Comparison of ENCODE assay signal across 1 cellular context in genomic region chr18:76494541-76495403, GRCh38.
A peak's percentile ranks its signal among the peaks of the same experiment; 100 is the strongest.
TF ChIP-seq lines count a peak whose summit lies in the region.

Gene ZNF516 (minus strand): TSS chr18:76495242. CDS start chr18:76443054, 52,188 bp downstream.

TF ChIP-seq in HEK293, 187 proteins besides CTCF, POLR2A, EP300 and RAD21 (continued from another document):
- TF ChIP-seq PATZ1 (tag by site-specific recombination; IDR thresholded peaks at IDR 0.05) (0 out of 2 replicates have a peak, but pooled peaks have one; percentile 33), ZNF544 (tag by site-specific recombination; IDR thresholded peaks at IDR 0.05) (no peak), ZNF248 (tag by site-specific recombination; IDR thresholded peaks at IDR 0.05) (no peak), ZNF335 (tag by site-specific recombination; conservative IDR thresholded peaks at IDR 0.05) (peak; percentile 49; the same call in 1 of the 2 replicates), ZFP69B (tag by site-specific recombination; IDR thresholded peaks at IDR 0.05) (no peak), GLIS1 (tag by site-specific recombination; IDR thresholded peaks at IDR 0.05) (peak; percentile 64), ZNF121 (tag by site-specific recombination; IDR thresholded peaks at IDR 0.05) (no peak), GLIS2 (tag by site-specific recombination; IDR thresholded peaks at IDR 0.05) (peak; percentile 55; the same call in 1 of the 2 replicates), ZBTB8A (tag by site-specific recombination; IDR thresholded peaks at IDR 0.05) (0 out of 2 replicates have a peak, but pooled peaks have one; percentile 43), ZBTB11 (tag by site-specific recombination; conservative IDR thresholded peaks at IDR 0.05; ENCODE audit: low read depth) (no peak), ZNF561 (tag by site-specific recombination; IDR thresholded peaks at IDR 0.05; ENCODE audit: borderline replicate concordance) (no peak), PRDM4 (tag by site-specific recombination; IDR thresholded peaks at IDR 0.05) (no peak), PRDM6 (tag by site-specific recombination; IDR thresholded peaks at IDR 0.05) (no peak), ZNF10 (tag by site-specific recombination; IDR thresholded peaks at IDR 0.05) (no peak), ZXDB (tag by site-specific recombination; IDR thresholded peaks at IDR 0.05) (no peak), ZNF169 (tag by site-specific recombination; IDR thresholded peaks at IDR 0.05) (no peak), ZNF433 (tag by site-specific recombination; IDR thresholded peaks at IDR 0.05; ENCODE audit: low read depth) (no peak)
TF ChIP-seq in HEK293: peak in this region for 7.
